In the genomic region with DNA sequence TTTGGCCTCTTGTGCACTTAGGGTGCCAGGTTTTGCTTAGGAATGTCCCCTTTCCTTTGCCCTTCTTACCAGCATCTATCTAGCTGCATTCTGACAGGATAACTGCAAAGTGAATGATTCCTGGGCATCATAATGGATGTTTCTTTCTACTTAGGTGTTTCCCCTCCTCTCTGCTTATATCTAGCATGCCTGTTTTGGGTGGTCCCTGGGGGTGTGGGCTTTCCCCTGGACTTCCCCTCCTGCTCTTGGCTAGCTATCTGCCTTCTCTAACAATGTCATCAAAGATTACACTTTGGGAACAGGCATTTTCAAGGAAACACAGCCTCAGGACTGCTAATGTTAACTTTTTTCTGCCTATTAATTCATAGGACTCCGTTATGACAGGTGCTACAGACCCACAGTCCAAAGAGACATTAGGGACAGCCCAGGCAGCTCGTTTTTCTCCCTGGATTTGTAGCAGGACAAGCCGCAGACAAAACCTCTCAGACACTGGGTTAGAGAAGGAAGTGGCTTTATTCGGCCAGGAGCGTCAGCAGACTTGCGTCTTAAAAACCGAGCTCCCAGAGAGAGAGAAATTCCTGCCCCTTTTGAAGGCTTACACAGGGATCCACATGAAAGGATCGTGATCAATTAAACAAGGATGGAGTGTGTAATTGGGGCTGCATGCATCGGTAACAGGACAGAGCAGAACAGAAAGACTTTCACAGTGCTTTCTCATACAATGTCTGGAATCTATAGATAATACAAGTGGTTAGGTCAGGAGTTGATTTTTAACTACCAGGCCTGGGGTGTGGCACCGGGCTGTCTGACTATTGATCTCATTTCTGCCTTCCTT, we compare ENCODE assay signal across 23 cellular contexts. TPM values are rescaled to one million over a fixed set of nuclear protein-coding genes. Genes with fewer than 3 reads are reported as not detected.
DNase-seq lines count a peak whose midpoint lies in the region; ATAC-seq, FAIRE-seq and TF ChIP-seq lines count a peak whose summit lies in the region.
"Had no signal": no experiment of that assay in that cellular context is flagged by ENCODE, and none has a peak within 500 bp of the region (broad histone marks: within the 10 kb centered on the region; RNA-seq: fewer than 3 reads in every experiment).

No MANE protein-coding gene starts in this region.

- H3K4me3 ChIP-seq in BLaER1 (peak overlapping the region; percentile 55), HEK293 (ENCODE audit: low read depth, low read length) (no peak overlapping the region), K562 (no peak overlapping the region), mucosa of rectum (ENCODE audit: low read length in 2 of 2) (peak overlapping the region; percentile 22 to 35), GM23248 (no peak overlapping the region)
- H3K4me3 ChIP-seq: GM23338 had no signal

- no peak for TF ChIP-seq RAD21 in K562 (CRISPR knock-in tag; conservative IDR thresholded peaks at IDR 0.05 in 1 of 2, IDR thresholded peaks at IDR 0.05 in 1 of 2)

- POLR2A ChIA-PET in HEK293 (lab: Yijun Ruan, JAX) (no interaction called here), K562 (lab: Yijun Ruan, JAX) (no interaction called here), T-cell (lab: Charles Lee) (interaction anchor here in 1 of 2 donors (0.6 kb wide), 1 partner anchor 143 kb away, joined by 3 read pairs; no protein-coding TSS in a partner anchor)

- H3K9me2 ChIP-seq in GM23248 (ENCODE audit: insufficient read depth), result no peaks in the 10 kb centered on the region

- no peaks in the 10 kb centered on the region for H3K27me3 Mint-ChIP-seq in T-cell

- H3K27me3 ChIP-seq in BLaER1, result no peaks in the 10 kb centered on the region
- no peaks in the 10 kb centered on the region for H3K27me3 ChIP-seq in K562 (ENCODE audit: control insufficient read depth in 2 of 2, insufficient read depth in 2 of 2, low read length in 2 of 2)
- H3K27me3 ChIP-seq in mucosa of rectum (ENCODE audit: control insufficient read depth in 2 of 2, insufficient read depth in 2 of 2, low read length in 2 of 2), result no peaks in the 10 kb centered on the region
- no peaks in the 10 kb centered on the region for H3K27me3 ChIP-seq in GM23248 (replicated peaks; ENCODE audit: insufficient read depth)

- peaks cover 83% of the 10 kb centered on the region for H3K36me3 Mint-ChIP-seq in T-cell

- no peak for FAIRE-seq in K562 (lab: Jason Lieb, UNC)
- FAIRE-seq: D721Med, G401.6 had no signal

- H3K4me1 Mint-ChIP-seq in T-cell, result peaks cover 0 to 3% (median 0%) of the 10 kb centered on the region in 3 donors
- H3K4me1 Mint-ChIP-seq: CD14-positive monocyte, GM23338, H9 had no signal

- no peak overlapping the region for H3K4me3 Mint-ChIP-seq in T-cell
- H3K4me3 Mint-ChIP-seq: CD14-positive monocyte; CD8-positive, alpha-beta T cell; GM23338 had no signal

- BruUV-seq in K562 (replicated peaks; lab: Mats Ljungman, UMichigan), result no TSS peak

- H3K9me3 ChIP-seq in BLaER1 (peaks cover 94% of the 10 kb centered on the region), HEK293 (ENCODE audit: control insufficient read depth, insufficient read depth, low read depth, low read length) (no peaks in the 10 kb centered on the region), K562 (replicated peaks; ENCODE audit: control insufficient read depth, insufficient read depth, low read depth, low read length) (peaks cover 47% of the 10 kb centered on the region), mucosa of rectum (ENCODE audit: control insufficient read depth in 2 of 2, low read length in 2 of 2) (peaks cover 56 to 61% of the 10 kb centered on the region in 2 donors), GM23248 (ENCODE audit: low read depth) (no peaks in the 10 kb centered on the region)

- H3K27ac Mint-ChIP-seq in T-cell, result no peak overlapping the region
- H3K27ac Mint-ChIP-seq: CD14-positive monocyte; CD8-positive, alpha-beta T cell; GM23338; H9 had no signal

- H4K20me1 ChIP-seq in BLaER1, result no peaks in the 10 kb centered on the region
- no peaks in the 10 kb centered on the region for H4K20me1 ChIP-seq in K562 (replicated peaks; ENCODE audit: control insufficient read depth, insufficient read depth, low read length)
- no peaks in the 10 kb centered on the region; the same call in 1 of the 2 replicates for H4K20me1 ChIP-seq in GM23248 (ENCODE audit: insufficient read depth)

- no peaks in the 10 kb centered on the region for H3K9me1 ChIP-seq in K562 (ENCODE audit: control insufficient read depth, insufficient read depth, low read length)

- H3K36me3 ChIP-seq in BLaER1 (peaks cover 92% of the 10 kb centered on the region), HEK293 (ENCODE audit: control insufficient read depth in 2 of 2, insufficient read depth in 1 of 2, low read length in 2 of 2) (peaks cover 0 to 25% of the 10 kb centered on the region in 2 experiments; a peak in 1 of 3 replicates), K562 (ENCODE audit: control insufficient read depth, insufficient read depth, low read length) (peaks cover 36% of the 10 kb centered on the region), mucosa of rectum (ENCODE audit: control insufficient read depth in 2 of 2, insufficient read depth in 2 of 2, low read length in 2 of 2) (peaks cover 46 to 52% of the 10 kb centered on the region in 2 donors), GM23248 (ENCODE audit: low read depth) (peaks cover 25% of the 10 kb centered on the region)

- no peak for TF ChIP-seq POLR2A in K562 (conservative IDR thresholded peaks at IDR 0.05)

- H3K9ac ChIP-seq in BLaER1 (no peak overlapping the region), K562 (ENCODE audit: insufficient read depth in 1 of 2, low read depth in 2 of 2, low read length in 2 of 2) (no peak overlapping the region), mucosa of rectum (ENCODE audit: low read depth in 1 of 2, low read length in 2 of 2) (no peak overlapping the region), GM23248 (no peak overlapping the region)

- CTCF ChIA-PET in HEK293 (lab: Yijun Ruan, JAX), result interaction anchor here (0.6 kb wide), 1 partner anchor 218 kb away, joined by 3 read pairs; no protein-coding TSS in a partner anchor
- CTCF ChIA-PET in K562 (lab: Yijun Ruan, JAX; ENCODE audit: low intra/inter-chr PET ratio), result no interaction called here
- CTCF ChIA-PET in T-cell (lab: Charles Lee), result no interaction called here

- intact Hi-C loops in K562 (cut with micrococcal nuclease), result no loop called here

- H3K4me1 ChIP-seq in BLaER1 (no peaks in the 10 kb centered on the region), HEK293 (ENCODE audit: control insufficient read depth, insufficient read depth, low read length) (no peaks in the 10 kb centered on the region), K562 (replicated peaks in 1 of 2; ENCODE audit: control insufficient read depth in 2 of 2, insufficient read depth in 2 of 2, low read length in 2 of 2) (no peaks in the 10 kb centered on the region), mucosa of rectum (ENCODE audit: control insufficient read depth in 2 of 2, insufficient read depth in 2 of 2, low read length in 2 of 2) (no peaks in the 10 kb centered on the region), GM23248 (ENCODE audit: insufficient read depth) (no peaks in the 10 kb centered on the region)

- peaks cover 0 to 46% (median 39%) of the 10 kb centered on the region in 3 donors for H3K9me3 Mint-ChIP-seq in T-cell

- in situ Hi-C loops in K562 (cut with MboI), result no loop called here
- in situ Hi-C loops in GM23248 (cut with MboI), result no loop called here

- no peak overlapping the region for H3K27ac ChIP-seq in BLaER1
- H3K27ac ChIP-seq in HEK293 (ENCODE audit: extremely low read depth, low read depth, low read length), result no peak overlapping the region
- H3K27ac ChIP-seq in K562 (ENCODE audit: extremely low read depth, low read depth, low read length), result no peak overlapping the region
- H3K27ac ChIP-seq in mucosa of rectum (ENCODE audit: low read depth in 2 of 2, low read length in 2 of 2), result no peak overlapping the region
- H3K27ac ChIP-seq in GM23248, result no peak overlapping the region
- H3K27ac ChIP-seq: HL-60 had no signal

- H3F3A ChIP-seq in GM23248 (ENCODE audit: insufficient read depth), result no peaks in the 10 kb centered on the region

- WGBS in K562 (ENCODE audit: insufficient coverage, low coverage, missing lambda C conversion rate), result 80% methylated on average over 9 of the region's 10 CpGs
- 97 to 98% methylated on average over 10 of the region's 10 CpGs for WGBS in GM23248 (ENCODE audit: low coverage in 1 of 2, low lambda C conversion rate in 2 of 2, missing lambda C conversion rate in 2 of 2), 2 experiments

- no peak for TF ChIP-seq CTCF in HEK293 (tag by site-specific recombination; IDR thresholded peaks at IDR 0.05)
- TF ChIP-seq CTCF in K562 (IDR thresholded peaks at IDR 0.05 in 2 of 3, conservative IDR thresholded peaks at IDR 0.05 in 1 of 3; ENCODE audit: insufficient read depth in 2 of 3, low read depth in 1 of 3, low read length in 3 of 3), result no peak

- ATAC-seq in K562, result no peak
- no peak for ATAC-seq in T-cell (replicated peaks in 1 of 4)
- no peak for ATAC-seq in GM21515 (IDR thresholded peaks at IDR 0.05; ENCODE audit: unreplicated experiment)
- ATAC-seq: CD8-positive, alpha-beta T cell; GM23338 had no signal

- H3K79me2 ChIP-seq in K562 (ENCODE audit: control insufficient read depth, insufficient read depth, low read length) (peaks cover 50% of the 10 kb centered on the region), GM23248 (ENCODE audit: insufficient read depth) (peaks cover 85% of the 10 kb centered on the region)

- TF ChIP-seq EP300 in K562 (IDR thresholded peaks at IDR 0.05; ENCODE audit: low read length), result no peak

- H3K4me2 ChIP-seq in BLaER1 (no peak overlapping the region), K562 (ENCODE audit: insufficient read depth, low read length) (no peak overlapping the region), GM23248 (ENCODE audit: unreplicated experiment) (no peak overlapping the region)
- H3K4me2 ChIP-seq: GM23338 had no signal

- no peak overlapping the region for H2AFZ ChIP-seq in K562 (ENCODE audit: low read depth, low read length)
- H2AFZ ChIP-seq in GM23248, result no peak overlapping the region
- H2AFZ ChIP-seq: GM23338 had no signal

- DNase-seq in K562 (ENCODE audit: extremely low read depth in 1 of 4, low spot score in 3 of 4) (no peak), T-cell (no peak), GM23248 (no peak)
- no peak for DNase-seq in stimulated activated naive CD4-positive, alpha-beta T cell (lab: John Stamatoyannopoulos, UW)
- DNase-seq: ACHN; CD8-positive, alpha-beta T cell; COR-L47; DMS153; DMS79 treated with DMSO at 0.1 percent for 48 hours; EL; H9; IMR-90; KG1 had no signal

RNA-seq across cellular contexts. Expression of a gene that starts 17.3 kb away (rescaled TPM):
- 20.3 and 84.4 TPM in 2 replicates for total RNA-seq in K562 (2011; cell fraction: chromatin; rRNA removed; ENCODE audit: low replicate concordance)
- total RNA-seq in K562 (2011; cell fraction: nucleolus; rRNA removed), result 11.2 and 17.1 TPM in 2 replicates
- total RNA-seq in K562 (2011; cell fraction: nucleoplasm; rRNA removed), result 20.5 and 24.1 TPM in 2 replicates
- total RNA-seq in K562 (2014; rRNA removed) (10.3 TPM in 2 replicates), K562 (2014; rRNA removed; fragmentation: Illumina TruSeq; extraction: Trizol) (23.2 and 27.5 TPM in 2 replicates), K562 (2015; rRNA removed; fragmentation: Illumina TruSeq; extraction: Trizol) (18.9 and 19.0 TPM in 2 replicates), K562 (2021) (12.2 and 14.1 TPM in 2 replicates), T-cell (10 to 100 TPM; 17.2 to 19.7 (median 18.4) TPM)
- polyA plus RNA-seq in K562 (2011; rRNA removed) (20.0 and 24.7 TPM in 2 replicates), K562 (2014; fragmentation: Illumina TruSeq; extraction: Trizol) (12.7 and 13.3 TPM in 2 replicates), K562 (2014; fragmentation: Nextera tagmentation; extraction: Ambion mirVana) (10 to 100 TPM; 11.5 to 13.3 TPM), K562 (2014; rRNA removed) (11.5 and 15.3 TPM in 2 replicates), GM23248 (2016; fragmentation: Nextera tagmentation; extraction: Ambion mirVana) (3.2 TPM in 2 replicates)
- polyA plus RNA-seq in K562 (2011; cell fraction: cytosol; rRNA removed), result 2.3 and 5.6 TPM in 2 replicates
- 20.4 and 21.4 TPM in 2 replicates for polyA plus RNA-seq in K562 (2011; cell fraction: nucleus; rRNA removed)
- 7.9 and 10.1 TPM in 2 replicates for polyA plus RNA-seq in K562 (2012)
- 28.3 and 33.1 TPM in 2 replicates for polyA minus RNA-seq in K562 (2011; rRNA and poly(A)+ RNA removed)
- polyA minus RNA-seq in K562 (2011; cell fraction: cytosol; rRNA and poly(A)+ RNA removed), result 8.1 TPM in 2 replicates
- polyA minus RNA-seq in K562 (2011; cell fraction: nucleus; rRNA and poly(A)+ RNA removed), result 5.3 and 12.0 TPM in 2 replicates
- total RNA-seq in GM23248 (2014; rRNA removed; shearing (Covaris generic)), result 6.3 and 6.8 TPM in 2 replicates

RNA-seq across cellular contexts. Expression of a gene that starts 22.6 kb away (rescaled TPM):
- 0.21 and 0.86 TPM in 2 replicates for total RNA-seq in K562 (2011; cell fraction: chromatin; rRNA removed; ENCODE audit: low replicate concordance)
- 0.53 TPM in 1 of 2 replicates, not detected in the other for total RNA-seq in K562 (2011; cell fraction: nucleolus; rRNA removed)
- total RNA-seq in K562 (2011; cell fraction: nucleoplasm; rRNA removed), result 0.46 TPM in 1 of 2 replicates, not detected in the other
- total RNA-seq in K562 (2014; rRNA removed) (not detected in 2 replicates), K562 (2014; rRNA removed; fragmentation: Illumina TruSeq; extraction: Trizol) (0.11 and 0.29 TPM in 2 replicates), K562 (2015; rRNA removed; fragmentation: Illumina TruSeq; extraction: Trizol) (0.19 and 0.22 TPM in 2 replicates), K562 (2021) (0.22 TPM in 1 of 2 replicates, not detected in the other), T-cell (10 to 100 TPM in 2 of 5 donors, 1 to 10 TPM in 2, under 1 TPM in 1; 0.98 to 10.5 (median 8.0) TPM)
- polyA plus RNA-seq in K562 (2011; rRNA removed) (0.10 and 0.22 TPM in 2 replicates), K562 (2014; fragmentation: Illumina TruSeq; extraction: Trizol) (0.14 and 0.28 TPM in 2 replicates), K562 (2014; fragmentation: Nextera tagmentation; extraction: Ambion mirVana) (under 1 TPM in 1 of 2 experiments, not detected in 1; 0.08 TPM), K562 (2014; rRNA removed) (not detected in 2 replicates), GM23248 (2016; fragmentation: Nextera tagmentation; extraction: Ambion mirVana) (1.4 and 1.6 TPM in 2 replicates)
- 0.01 and 0.06 TPM in 2 replicates for polyA plus RNA-seq in K562 (2011; cell fraction: cytosol; rRNA removed)
- polyA plus RNA-seq in K562 (2011; cell fraction: nucleus; rRNA removed), result 0.13 and 0.22 TPM in 2 replicates
- polyA plus RNA-seq in K562 (2012), result 0.03 and 0.06 TPM in 2 replicates
- polyA minus RNA-seq in K562 (2011; rRNA and poly(A)+ RNA removed), result 0.39 and 0.51 TPM in 2 replicates
- polyA minus RNA-seq in K562 (2011; cell fraction: cytosol; rRNA and poly(A)+ RNA removed), result not detected in 2 replicates
- 0.56 TPM in 1 of 2 replicates, not detected in the other for polyA minus RNA-seq in K562 (2011; cell fraction: nucleus; rRNA and poly(A)+ RNA removed)
- total RNA-seq in GM23248 (2014; rRNA removed; shearing (Covaris generic)), result 0.63 and 1.8 TPM in 2 replicates

RNA-seq across cellular contexts. Expression of a gene that starts 54.6 kb away (rescaled TPM):
- 6.6 and 20.9 TPM in 2 replicates for total RNA-seq in K562 (2011; cell fraction: chromatin; rRNA removed; ENCODE audit: low replicate concordance)
- total RNA-seq in K562 (2011; cell fraction: nucleolus; rRNA removed), result 4.0 and 7.0 TPM in 2 replicates
- total RNA-seq in K562 (2011; cell fraction: nucleoplasm; rRNA removed), result 8.7 and 10.8 TPM in 2 replicates
- total RNA-seq in K562 (2014; rRNA removed) (2.2 and 2.3 TPM in 2 replicates), K562 (2014; rRNA removed; fragmentation: Illumina TruSeq; extraction: Trizol) (5.0 and 5.4 TPM in 2 replicates), K562 (2015; rRNA removed; fragmentation: Illumina TruSeq; extraction: Trizol) (4.6 and 5.4 TPM in 2 replicates), K562 (2021) (2.6 and 4.1 TPM in 2 replicates), T-cell (1 to 10 TPM; 2.2 to 9.6 (median 7.9) TPM)
- polyA plus RNA-seq in K562 (2011; rRNA removed) (2.8 and 3.6 TPM in 2 replicates), K562 (2014; fragmentation: Illumina TruSeq; extraction: Trizol) (2.5 and 3.3 TPM in 2 replicates), K562 (2014; fragmentation: Nextera tagmentation; extraction: Ambion mirVana) (1 to 10 TPM; 3.5 to 4.8 TPM), K562 (2014; rRNA removed) (1.4 and 5.4 TPM in 2 replicates), GM23248 (2016; fragmentation: Nextera tagmentation; extraction: Ambion mirVana) (5.3 and 6.8 TPM in 2 replicates)
- 2.0 and 2.1 TPM in 2 replicates for polyA plus RNA-seq in K562 (2011; cell fraction: cytosol; rRNA removed)
- 2.1 and 2.9 TPM in 2 replicates for polyA plus RNA-seq in K562 (2011; cell fraction: nucleus; rRNA removed)
- polyA plus RNA-seq in K562 (2012), result 2.9 and 3.2 TPM in 2 replicates
- 7.5 and 13.9 TPM in 2 replicates for polyA minus RNA-seq in K562 (2011; rRNA and poly(A)+ RNA removed)
- 3.0 and 3.8 TPM in 2 replicates for polyA minus RNA-seq in K562 (2011; cell fraction: cytosol; rRNA and poly(A)+ RNA removed)
- polyA minus RNA-seq in K562 (2011; cell fraction: nucleus; rRNA and poly(A)+ RNA removed), result 3.5 and 7.0 TPM in 2 replicates
- 5.3 and 8.3 TPM in 2 replicates for total RNA-seq in GM23248 (2014; rRNA removed; shearing (Covaris generic))
- total RNA-seq: A172 had no signal

Comparison
In these comparisons a context has a peak if more than half of its experiments do, and no peak if none do; other contexts are left out.
1. H3K4me3 ChIP-seq: peak in BLaER1 (single experiment) and mucosa of rectum (2 of 2); none in HEK293 (single experiment), K562 (single experiment) and GM23248 (single experiment).